In the genomic region with DNA sequence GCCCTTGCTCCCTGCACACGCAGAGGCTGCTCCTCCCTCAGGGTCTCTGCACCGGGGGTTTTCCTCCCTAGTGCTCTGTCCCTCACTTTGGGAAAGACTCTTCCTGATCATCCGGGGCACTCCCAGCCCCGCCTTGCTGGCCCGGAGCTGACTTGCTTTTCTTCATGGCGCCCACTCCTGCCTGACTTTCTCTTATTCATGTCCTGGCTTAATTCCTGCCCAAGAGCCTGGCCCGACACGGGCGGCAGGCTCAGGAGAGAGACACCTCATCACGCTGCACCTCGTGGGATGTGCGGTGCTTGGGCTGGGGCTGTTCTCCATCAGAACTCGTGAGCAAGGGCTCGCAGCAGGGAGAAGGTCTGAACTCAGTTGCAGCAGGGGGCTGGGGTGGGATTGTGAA, we compare ENCODE assay signal across 15 cellular contexts. TPM values are rescaled to one million over a fixed set of nuclear protein-coding genes. Genes with fewer than 3 reads are reported as not detected.
DNase-seq lines count a peak whose midpoint lies in the region; ATAC-seq and TF ChIP-seq lines count a peak whose summit lies in the region.
"Had no signal": no experiment of that assay in that cellular context is flagged by ENCODE, and none has a peak within 500 bp of the region (broad histone marks: within the 10 kb centered on the region; RNA-seq: fewer than 3 reads in every experiment).

No MANE protein-coding gene starts in this region.

- peak overlapping the region; percentile 55 for H3K4me3 Mint-ChIP-seq in activated CD4-positive, alpha-beta T cell treated with anti-CD3 and anti-CD28 coated beads, Interleukin-2, amount 10 ng/mL, durations not matched to agents 24 days and 14 days
- no peak overlapping the region for H3K4me3 Mint-ChIP-seq in activated CD8-positive, alpha-beta T cell treated with anti-CD3 and anti-CD28 coated beads for 36 hours
- H3K4me3 Mint-ChIP-seq in stimulated activated memory B cell treated with anti-CD40 and anti-IgM and Interleukin-4, amounts not matched to agents 10 μg/mL and 1 μg/mL and 100 μg/mL, for 72 hours: peak overlapping the region; percentile 18
- H3K4me3 Mint-ChIP-seq: neural crest cell had no signal

- H3K36me3 Mint-ChIP-seq in activated CD4-positive, alpha-beta T cell treated with anti-CD3 and anti-CD28 coated beads, Interleukin-2, amount 10 ng/mL, durations not matched to agents 24 days and 14 days (ENCODE audit: low read depth): peaks cover 74% of the 10 kb centered on the region
- H3K36me3 Mint-ChIP-seq in activated CD8-positive, alpha-beta T cell treated with anti-CD3 and anti-CD28 coated beads for 36 hours (ENCODE audit: low read depth): peaks cover 73% of the 10 kb centered on the region
- H3K36me3 Mint-ChIP-seq in stimulated activated memory B cell treated with anti-CD40 and anti-IgM and Interleukin-4, amounts not matched to agents 10 μg/mL and 1 μg/mL and 100 μg/mL, for 72 hours: peaks cover 62% of the 10 kb centered on the region

- H3K4me1 Mint-ChIP-seq in activated CD4-positive, alpha-beta T cell treated with anti-CD3 and anti-CD28 coated beads, Interleukin-2, amount 10 ng/mL, durations not matched to agents 24 days and 14 days: peaks cover 21% of the 10 kb centered on the region
- H3K4me1 Mint-ChIP-seq in activated CD8-positive, alpha-beta T cell treated with anti-CD3 and anti-CD28 coated beads for 36 hours (ENCODE audit: low read depth): peaks cover 25% of the 10 kb centered on the region
- H3K4me1 Mint-ChIP-seq in stimulated activated memory B cell treated with anti-CD40 and anti-IgM and Interleukin-4, amounts not matched to agents 10 μg/mL and 1 μg/mL and 100 μg/mL, for 72 hours: peaks cover 19% of the 10 kb centered on the region

- H3K9me3 Mint-ChIP-seq in activated CD4-positive, alpha-beta T cell treated with anti-CD3 and anti-CD28 coated beads, Interleukin-2, amount 10 ng/mL, durations not matched to agents 24 days and 14 days: no peaks in the 10 kb centered on the region
- H3K9me3 Mint-ChIP-seq in activated CD8-positive, alpha-beta T cell treated with anti-CD3 and anti-CD28 coated beads for 36 hours: no peaks in the 10 kb centered on the region
- peaks cover 4% of the 10 kb centered on the region for H3K9me3 Mint-ChIP-seq in stimulated activated memory B cell treated with anti-CD40 and anti-IgM and Interleukin-4, amounts not matched to agents 10 μg/mL and 1 μg/mL and 100 μg/mL, for 72 hours
- H3K9me3 Mint-ChIP-seq: neural crest cell had no signal

- POLR2A ChIA-PET in activated CD8-positive, alpha-beta T cell treated with anti-CD3 and anti-CD28 coated beads for 36 hours (lab: Charles Lee): interaction anchor here (1.1 kb wide), 1 partner anchor 22 kb away, joined by 4 read pairs; no protein-coding TSS in a partner anchor

- no peak for ATAC-seq in activated CD8-positive, alpha-beta T cell treated with anti-CD3 and anti-CD28 coated beads for 36 hours
- ATAC-seq in stimulated activated memory B cell treated with anti-CD40 and anti-IgM and Interleukin-4, amounts not matched to agents 10 μg/mL and 1 μg/mL and 100 μg/mL, for 72 hours: no peak
- ATAC-seq in GM18907 (IDR thresholded peaks at IDR 0.05; ENCODE audit: unreplicated experiment): no peak
- ATAC-seq in GM21381 (IDR thresholded peaks at IDR 0.05; ENCODE audit: unreplicated experiment): no peak
- ATAC-seq: Panc1 had no signal

- H3K27ac ChIP-seq in esophagus squamous epithelium: peak overlapping the region in 3 of 4 donors; percentile 21 to 71 (median 69)

- H3K4me1 ChIP-seq in esophagus squamous epithelium: peaks cover 6 to 37% (median 29%) of the 10 kb centered on the region in 3 donors

- H3K27me3 Mint-ChIP-seq in activated CD4-positive, alpha-beta T cell treated with anti-CD3 and anti-CD28 coated beads, Interleukin-2, amount 10 ng/mL, durations not matched to agents 24 days and 14 days: no peaks in the 10 kb centered on the region
- H3K27me3 Mint-ChIP-seq in activated CD8-positive, alpha-beta T cell treated with anti-CD3 and anti-CD28 coated beads for 36 hours: no peaks in the 10 kb centered on the region
- H3K27me3 Mint-ChIP-seq in stimulated activated memory B cell treated with anti-CD40 and anti-IgM and Interleukin-4, amounts not matched to agents 10 μg/mL and 1 μg/mL and 100 μg/mL, for 72 hours: no peaks in the 10 kb centered on the region

- 13 to 47% methylated on average over 3 to 13 of the region's 14 CpGs for WGBS in esophagus squamous epithelium, 2 donors

- TF ChIP-seq CTCF in activated CD8-positive, alpha-beta T cell treated with anti-CD3 and anti-CD28 coated beads for 36 hours (IDR thresholded peaks at IDR 0.05): no peak
- no peak for TF ChIP-seq CTCF in esophagus squamous epithelium (IDR thresholded peaks at IDR 0.05)

- H3K4me3 ChIP-seq in esophagus squamous epithelium: no peak overlapping the region
- H3K4me3 ChIP-seq: esophagus muscularis mucosa had no signal

- CTCF ChIA-PET in activated CD8-positive, alpha-beta T cell treated with anti-CD3 and anti-CD28 coated beads for 36 hours (lab: Charles Lee): interaction anchor here (0.9 to 1.0 kb wide), 2 partner anchors 15 to 19 kb away, joined by 3 to 4 read pairs; no protein-coding TSS in a partner anchor

- TF ChIP-seq POLR2A in esophagus squamous epithelium (IDR thresholded peaks at IDR 0.05): no peak

- peaks cover 0 to 40% (median 0%) of the 10 kb centered on the region in 3 donors for H3K36me3 ChIP-seq in esophagus squamous epithelium

- no peak for DNase-seq in activated CD4-positive, alpha-beta T cell treated with anti-CD3 and anti-CD28 coated beads, Interleukin-2, amount 10 ng/mL, durations not matched to agents 24 days and 14 days
- DNase-seq in activated CD4-positive, alpha-beta T cell treated with anti-CD3 and anti-CD28 coated beads for 4 hours: no peak
- no peak for DNase-seq in activated CD8-positive, alpha-beta T cell treated with anti-CD3 and anti-CD28 coated beads for 36 hours
- DNase-seq in esophagus squamous epithelium (lab: John Stamatoyannopoulos, UW): no peak
- no peak for DNase-seq in NCI-H774 (lab: John Stamatoyannopoulos, UW)
- DNase-seq: activated CD4-positive, alpha-beta T cell treated with anti-CD3 and anti-CD28 coated beads, Interleukin-2, amount 50 U/mL, for 4 hours; hippocampal formation; NCI-H1694; NCI-H446 treated with DMSO at 0.1 percent for 48 hours had no signal

- H3K9me3 ChIP-seq in esophagus squamous epithelium: no peaks in the 10 kb centered on the region
- H3K9me3 ChIP-seq: esophagus muscularis mucosa had no signal

- intact Hi-C loops in activated CD4-positive, alpha-beta T cell treated with anti-CD3 and anti-CD28 coated beads, Interleukin-2, amount 10 ng/mL, durations not matched to agents 24 days and 14 days (cut with micrococcal nuclease): no loop called here
- intact Hi-C loops in activated CD8-positive, alpha-beta T cell treated with anti-CD3 and anti-CD28 coated beads for 36 hours (cut with micrococcal nuclease): no loop called here
- intact Hi-C loops in esophagus squamous epithelium (cut with DNase I): no loop called here

- H3K27ac Mint-ChIP-seq in activated CD4-positive, alpha-beta T cell treated with anti-CD3 and anti-CD28 coated beads, Interleukin-2, amount 10 ng/mL, durations not matched to agents 24 days and 14 days: peak overlapping the region; percentile 88
- peak overlapping the region; percentile 77 for H3K27ac Mint-ChIP-seq in activated CD8-positive, alpha-beta T cell treated with anti-CD3 and anti-CD28 coated beads for 36 hours
- H3K27ac Mint-ChIP-seq in stimulated activated memory B cell treated with anti-CD40 and anti-IgM and Interleukin-4, amounts not matched to agents 10 μg/mL and 1 μg/mL and 100 μg/mL, for 72 hours: peak overlapping the region; percentile 92

- no peaks in the 10 kb centered on the region for H3K27me3 ChIP-seq in esophagus squamous epithelium
- H3K27me3 ChIP-seq: esophagus muscularis mucosa had no signal

RNA-seq across cellular contexts. Expression of gene PLA2G4C, which starts 11.8 kb away (rescaled TPM):
- 9.2 and 11.4 TPM in 2 replicates for total RNA-seq in activated CD4-positive, alpha-beta T cell treated with anti-CD3 and anti-CD28 coated beads, Interleukin-2, amount 10 ng/mL, durations not matched to agents 24 days and 14 days
- total RNA-seq in activated CD8-positive, alpha-beta T cell treated with anti-CD3 and anti-CD28 coated beads for 36 hours: 1 to 10 TPM; 4.2 to 6.8 TPM
- total RNA-seq in esophagus squamous epithelium: 1 to 10 TPM in 2 of 4 donors, under 1 TPM in 1, not detected in 1; 0.61 to 4.0 (median 1.3) TPM

RNA-seq across cellular contexts. Expression of gene LIG1, which starts 47.7 kb away (rescaled TPM):
- total RNA-seq in activated CD4-positive, alpha-beta T cell treated with anti-CD3 and anti-CD28 coated beads, Interleukin-2, amount 10 ng/mL, durations not matched to agents 24 days and 14 days: 138 and 144 TPM in 2 replicates
- total RNA-seq in activated CD8-positive, alpha-beta T cell treated with anti-CD3 and anti-CD28 coated beads for 36 hours: 100 to 1,000 TPM; 181 to 188 TPM
- 10 to 100 TPM; 25.7 to 44.3 (median 31.1) TPM for total RNA-seq in esophagus squamous epithelium

RNA-seq across cellular contexts. Expression of gene ZSWIM9, which starts 48.1 kb away (rescaled TPM):
- 8.0 and 9.9 TPM in 2 replicates for total RNA-seq in activated CD4-positive, alpha-beta T cell treated with anti-CD3 and anti-CD28 coated beads, Interleukin-2, amount 10 ng/mL, durations not matched to agents 24 days and 14 days
- total RNA-seq in activated CD8-positive, alpha-beta T cell treated with anti-CD3 and anti-CD28 coated beads for 36 hours: 1 to 10 TPM; 8.4 to 9.5 TPM
- total RNA-seq in esophagus squamous epithelium: 1 to 10 TPM; 2.0 to 4.7 (median 2.7) TPM
